In genomic region chr6:119308994-119309657, GRCh38 we compare ENCODE assay signal across 1 cellular context.
TF ChIP-seq lines count a peak whose summit lies in the region.

No MANE protein-coding gene starts in this region.

TF ChIP-seq in HEK293, 187 proteins besides CTCF, POLR2A, EP300 and RAD21 (continued from another document):
- no peak for TF ChIP-seq PRDM2 (tag by site-specific recombination; IDR thresholded peaks at IDR 0.05; ENCODE audit: borderline replicate concordance)
- TF ChIP-seq ZNF140 (tag by site-specific recombination; IDR thresholded peaks at IDR 0.05): no peak
- 0 out of 2 replicates have a peak, but pooled peaks have one; percentile 17 for TF ChIP-seq TCF7L2 (IDR thresholded peaks at IDR 0.05; ENCODE audit: borderline replicate concordance, low read depth, low read length)
- no peak for TF ChIP-seq ZSCAN18 (tag by site-specific recombination; IDR thresholded peaks at IDR 0.05)
- no peak for TF ChIP-seq ZNF561 (tag by site-specific recombination; IDR thresholded peaks at IDR 0.05; ENCODE audit: borderline replicate concordance)
- TF ChIP-seq ZNF626 (tag by site-specific recombination; IDR thresholded peaks at IDR 0.05): no peak
